In genomic region chr5:176427971-176428370, GRCh38 we compare ENCODE assay signal across 25 cellular contexts. TPM values are rescaled to one million over a fixed set of nuclear protein-coding genes. Genes with fewer than 3 reads are reported as not detected.
DNase-seq lines count a peak whose midpoint lies in the region; ATAC-seq and TF ChIP-seq lines count a peak whose summit lies in the region.
"Had no signal": no experiment of that assay in that cellular context is flagged by ENCODE, and none has a peak within 500 bp of the region (broad histone marks: within the 10 kb centered on the region; RNA-seq: fewer than 3 reads in every experiment).

No MANE protein-coding gene starts in this region.

- H3K4me1 ChIP-seq in PC-9 (replicated peaks; ENCODE audit: insufficient read depth) (peaks cover 53% of the 10 kb centered on the region), right atrium auricular region (no peaks in the 10 kb centered on the region)
- H3K4me1 ChIP-seq: heart left ventricle, left lung, parathyroid adenoma, right lobe of liver had no signal

- no peaks in the 10 kb centered on the region for H3K79me2 ChIP-seq in PC-9 (ENCODE audit: low read depth)
- H3K79me2 ChIP-seq: parathyroid adenoma had no signal

- peaks cover 5 to 8% of the 10 kb centered on the region in 2 donors for H3K27me3 Mint-ChIP-seq in T-cell
- H3K27me3 Mint-ChIP-seq: stimulated activated naive CD8-positive, alpha-beta T cell treated with anti-CD3 and anti-CD28 coated beads, Interleukin-15, amount 100 ng/mL, for 72 hours had no signal

- intact Hi-C loops in PC-9 (cut with micrococcal nuclease; ENCODE audit: unreplicated experiment): no loop called here

- DNase-seq in NOMO-1 treated with DMSO at 0.1 percent for 48 hours (lab: John Stamatoyannopoulos, UW; ENCODE audit: unreplicated experiment) (peak; percentile 7), NOMO-1 treated with dmso at 0.1 percent for 144 hours (lab: John Stamatoyannopoulos, UW; ENCODE audit: unreplicated experiment) (no peak), PC-9 (peak in 1 of 2 experiments; percentile 64), fibroblast of mammary gland (ENCODE audit: low read depth) (peak; percentile 55), right atrium auricular region (ENCODE audit: low spot score) (no peak), NCI-H1436 (lab: John Stamatoyannopoulos, UW) (no peak), T-cell (no peak)
- DNase-seq in activated effector memory CD4-positive, alpha-beta T cell treated with Interleukin-2 at 50 U/mL for 16 hours: no peak
- DNase-seq: 8988T; activated B cell treated with CpG ODN at 0.5 μM for 24 hours; activated CD4-positive, alpha-beta T cell treated with anti-CD3 and anti-CD28 coated beads, Interleukin-2, amount 50 U/mL, for 48 hours; activated effector memory CD4-positive, alpha-beta T cell treated with anti-CD3 and anti-CD28 coated beads, Interleukin-2, amount 50 U/mL, for 16 hours; brain microvascular endothelial cell; heart left ventricle; Karpas-422; left lung; midbrain; NCI-H1417; NCI-H510A; stimulated activated naive CD8-positive, alpha-beta T cell treated with anti-CD3 and anti-CD28 coated beads, Interleukin-15, amount 100 ng/mL, for 72 hours had no signal

- H3K36me3 ChIP-seq in PC-9 (ENCODE audit: low read depth) (no peaks in the 10 kb centered on the region), right atrium auricular region (no peaks in the 10 kb centered on the region)
- H3K36me3 ChIP-seq: brain microvascular endothelial cell, heart left ventricle, left lung, right lobe of liver, tibial artery had no signal

- no peak for ATAC-seq in T-cell (replicated peaks in 1 of 4)
- ATAC-seq: heart left ventricle; left lung; right lobe of liver; SK-N-SH treated with all-trans-retinoic acid at 6 μM for 48 hours; stimulated activated naive CD8-positive, alpha-beta T cell treated with anti-CD3 and anti-CD28 coated beads, Interleukin-15, amount 100 ng/mL, for 72 hours had no signal

- H3K4me3 ChIP-seq in PC-9 (no peak overlapping the region), fibroblast of mammary gland (ENCODE audit: control insufficient read depth, low read depth, low read length) (no peak overlapping the region), right atrium auricular region (no peak overlapping the region)
- H3K4me3 ChIP-seq: heart left ventricle, left lung, right lobe of liver, tibial artery had no signal

- H3K9me3 ChIP-seq in PC-9 (ENCODE audit: insufficient read depth, low read depth) (peaks cover 10% of the 10 kb centered on the region), right atrium auricular region (no peaks in the 10 kb centered on the region)
- H3K9me3 ChIP-seq: heart left ventricle, left lung, right lobe of liver, tibial artery had no signal

- POLR2A ChIA-PET in PC-9 (lab: Charles Lee; ENCODE audit: unreplicated experiment) (no interaction called here), T-cell (lab: Charles Lee) (no interaction called here)

- peak overlapping the region; percentile 72 for H3K27ac ChIP-seq in PC-9
- no peak overlapping the region for H3K27ac ChIP-seq in right atrium auricular region
- H3K27ac ChIP-seq: brain microvascular endothelial cell, heart left ventricle, left lung, parathyroid adenoma, right lobe of liver, tibial artery had no signal

- H3K4me1 Mint-ChIP-seq in T-cell: peaks cover 4 to 5% (median 5%) of the 10 kb centered on the region in 3 donors
- H3K4me1 Mint-ChIP-seq: activated B cell treated with CpG ODN at 0.5 μM for 24 hours, nephron had no signal

- CTCF ChIA-PET in PC-9 (lab: Charles Lee): interaction anchor here (0.7 kb wide), 1 partner anchor 20 kb away, joined by 3 read pairs; no protein-coding TSS in a partner anchor
- CTCF ChIA-PET in T-cell (lab: Charles Lee): no interaction called here

- no peaks in the 10 kb centered on the region for H3K36me3 Mint-ChIP-seq in T-cell

- no peaks in the 10 kb centered on the region for H3K27me3 ChIP-seq in PC-9 (ENCODE audit: insufficient read depth, low read depth)
- H3K27me3 ChIP-seq in right atrium auricular region: no peaks in the 10 kb centered on the region
- H3K27me3 ChIP-seq: heart left ventricle, left lung, right lobe of liver had no signal

- no peaks in the 10 kb centered on the region for H4K20me1 ChIP-seq in PC-9 (ENCODE audit: insufficient read depth)

- H3K4me3 Mint-ChIP-seq in T-cell: no peak overlapping the region
- H3K4me3 Mint-ChIP-seq: activated B cell treated with CpG ODN at 0.5 μM for 24 hours; nephron; stimulated activated naive CD8-positive, alpha-beta T cell treated with anti-CD3 and anti-CD28 coated beads, Interleukin-15, amount 100 ng/mL, for 72 hours had no signal

- H3K9me2 ChIP-seq in PC-9 (ENCODE audit: insufficient read depth): no peaks in the 10 kb centered on the region

- TF ChIP-seq CTCF in PC-9 (conservative IDR thresholded peaks at IDR 0.05) (no peak), fibroblast of mammary gland (conservative IDR thresholded peaks at IDR 0.05; ENCODE audit: control insufficient read depth, insufficient read depth, low read depth, low read length) (no peak), right atrium auricular region (IDR thresholded peaks at IDR 0.05) (no peak)

- H3K27ac Mint-ChIP-seq in T-cell: no peak overlapping the region
- H3K27ac Mint-ChIP-seq: activated B cell treated with CpG ODN at 0.5 μM for 24 hours; nephron; stimulated activated naive CD8-positive, alpha-beta T cell treated with anti-CD3 and anti-CD28 coated beads, Interleukin-15, amount 100 ng/mL, for 72 hours had no signal

- H2AFZ ChIP-seq in PC-9: peak overlapping the region; percentile 67; the same call in 1 of the 2 replicates
- H2AFZ ChIP-seq: parathyroid adenoma had no signal

- BruUV-seq in PC-9 (replicated peaks; lab: Mats Ljungman, UMichigan): no TSS peak

- peaks cover 0 to 2% (median 0%) of the 10 kb centered on the region in 3 donors for H3K9me3 Mint-ChIP-seq in T-cell
- H3K9me3 Mint-ChIP-seq: activated B cell treated with CpG ODN at 0.5 μM for 24 hours had no signal

- H3F3A ChIP-seq in PC-9 (ENCODE audit: insufficient read depth, low read depth): peaks cover 34% of the 10 kb centered on the region

- H3K4me2 ChIP-seq in PC-9: peak overlapping the region; percentile 40

RNA-seq across cellular contexts. Expression of gene CLTB, which starts 11.6 kb away (rescaled TPM):
- total RNA-seq in PC-9 (2021) (123 and 126 TPM in 2 replicates), right atrium auricular region (100 to 1,000 TPM; 241 to 341 TPM), T-cell (10 to 100 TPM; 43.9 to 73.5 (median 45.6) TPM)

RNA-seq across cellular contexts. Expression of gene FAF2, which starts 20.2 kb away (rescaled TPM):
- total RNA-seq in PC-9 (2021) (41.2 and 59.7 TPM in 2 replicates), right atrium auricular region (10 to 100 TPM; 14.4 to 19.5 TPM), T-cell (10 to 100 TPM; 24.1 to 27.7 (median 26.2) TPM)

RNA-seq across cellular contexts. Expression of gene HIGD2A, which starts 39.4 kb away (rescaled TPM):
- 133 and 149 TPM in 2 replicates for total RNA-seq in PC-9 (2021)
- 100 to 1,000 TPM; 231 to 249 TPM for total RNA-seq in right atrium auricular region
- 100 to 1,000 TPM in 2 of 5 donors, 10 to 100 TPM in 3; 88.5 to 117 (median 95.4) TPM for total RNA-seq in T-cell

RNA-seq across cellular contexts. Expression of gene NOP16, which starts 39.6 kb away (rescaled TPM):
- total RNA-seq in PC-9 (2021): 31.5 and 35.8 TPM in 2 replicates
- 10 to 100 TPM; 11.8 to 16.0 TPM for total RNA-seq in right atrium auricular region
- 10 to 100 TPM; 10.4 to 29.3 (median 28.3) TPM for total RNA-seq in T-cell

Comparison
In these comparisons a context has a peak if more than half of its experiments do, and no peak if none do; other contexts are left out.
1. DNase-seq: peak in NOMO-1 treated with DMSO at 0.1 percent for 48 hours (single experiment) and fibroblast of mammary gland (single experiment); none in NOMO-1 treated with dmso at 0.1 percent for 144 hours (single experiment), activated effector memory CD4-positive, alpha-beta T cell treated with Interleukin-2 at 50 U/mL for 16 hours (single experiment), right atrium auricular region (single experiment), NCI-H1436 (single experiment) and T-cell (0 of 34).